Comparison of ENCODE assay signal across 3 cellular contexts in the genomic region with DNA sequence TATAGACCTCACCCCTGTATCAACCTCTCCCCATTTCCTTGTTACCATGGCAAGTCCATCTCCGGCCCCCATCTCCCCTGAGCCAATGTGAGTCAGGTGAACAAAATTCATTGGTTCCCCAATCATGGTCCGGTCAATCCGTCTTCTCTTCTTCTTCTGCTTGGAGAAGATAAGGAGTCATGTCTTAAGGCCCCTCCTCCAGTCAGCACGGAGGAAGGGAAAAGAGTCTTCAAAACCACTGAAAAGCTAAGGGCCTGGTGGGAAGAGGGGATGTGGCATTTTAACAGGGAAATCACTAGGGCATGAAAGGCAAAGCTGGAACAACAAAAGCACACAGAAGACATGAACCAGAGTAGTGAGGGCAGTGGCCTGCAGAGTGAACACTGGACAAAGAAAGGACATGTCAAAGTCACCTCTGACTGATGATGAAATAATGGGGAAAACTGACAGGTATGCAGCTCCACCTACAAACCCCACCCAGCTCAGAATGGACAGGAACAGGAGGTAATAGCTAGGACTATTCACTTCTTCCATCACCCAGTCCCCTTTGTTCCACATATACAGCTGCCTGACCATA.
TF ChIP-seq lines count a peak whose summit lies in the region.

No MANE protein-coding gene starts in this region.

TF ChIP-seq in IMR-90, 13 proteins besides CTCF, POLR2A, EP300 and RAD21:
- TF ChIP-seq CEBPB (IDR thresholded peaks at IDR 0.05; ENCODE audit: low read depth, low read length) (0 out of 2 replicates have a peak, but pooled peaks have one; percentile 18), BHLHE40 (IDR thresholded peaks at IDR 0.05; ENCODE audit: low read depth, low read length) (no peak)

TF ChIP-seq in K562, 482 proteins besides CTCF, POLR2A, EP300 and RAD21 (continues in another document):
- TF ChIP-seq, protein P1, sequence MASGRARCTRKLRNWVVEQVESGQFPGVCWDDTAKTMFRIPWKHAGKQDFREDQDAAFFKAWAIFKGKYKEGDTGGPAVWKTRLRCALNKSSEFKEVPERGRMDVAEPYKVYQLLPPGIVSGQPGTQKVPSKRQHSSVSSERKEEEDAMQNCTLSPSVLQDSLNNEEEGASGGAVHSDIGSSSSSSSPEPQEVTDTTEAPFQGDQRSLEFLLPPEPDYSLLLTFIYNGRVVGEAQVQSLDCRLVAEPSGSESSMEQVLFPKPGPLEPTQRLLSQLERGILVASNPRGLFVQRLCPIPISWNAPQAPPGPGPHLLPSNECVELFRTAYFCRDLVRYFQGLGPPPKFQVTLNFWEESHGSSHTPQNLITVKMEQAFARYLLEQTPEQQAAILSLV (tag; IDR thresholded peaks at IDR 0.05), result peak; percentile 88
- TF ChIP-seq, protein P2, sequence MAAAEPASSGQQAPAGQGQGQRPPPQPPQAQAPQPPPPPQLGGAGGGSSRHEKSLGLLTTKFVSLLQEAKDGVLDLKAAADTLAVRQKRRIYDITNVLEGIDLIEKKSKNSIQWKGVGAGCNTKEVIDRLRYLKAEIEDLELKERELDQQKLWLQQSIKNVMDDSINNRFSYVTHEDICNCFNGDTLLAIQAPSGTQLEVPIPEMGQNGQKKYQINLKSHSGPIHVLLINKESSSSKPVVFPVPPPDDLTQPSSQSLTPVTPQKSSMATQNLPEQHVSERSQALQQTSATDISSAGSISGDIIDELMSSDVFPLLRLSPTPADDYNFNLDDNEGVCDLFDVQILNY (CRISPR knock-in tag; IDR thresholded peaks at IDR 0.05), result 0 out of 2 replicates have a peak, but pooled peaks have one; percentile 15
- no peak for TF ChIP-seq RBM15 (IDR thresholded peaks at IDR 0.05; ENCODE audit: insufficient read depth, low read length)
- peak; percentile 91 for TF ChIP-seq CBFA2T3 (IDR thresholded peaks at IDR 0.05)
- no peak; the same call in none of the 2 replicates for TF ChIP-seq NFRKB (IDR thresholded peaks at IDR 0.05; ENCODE audit: low read depth)
- TF ChIP-seq, protein P3, sequence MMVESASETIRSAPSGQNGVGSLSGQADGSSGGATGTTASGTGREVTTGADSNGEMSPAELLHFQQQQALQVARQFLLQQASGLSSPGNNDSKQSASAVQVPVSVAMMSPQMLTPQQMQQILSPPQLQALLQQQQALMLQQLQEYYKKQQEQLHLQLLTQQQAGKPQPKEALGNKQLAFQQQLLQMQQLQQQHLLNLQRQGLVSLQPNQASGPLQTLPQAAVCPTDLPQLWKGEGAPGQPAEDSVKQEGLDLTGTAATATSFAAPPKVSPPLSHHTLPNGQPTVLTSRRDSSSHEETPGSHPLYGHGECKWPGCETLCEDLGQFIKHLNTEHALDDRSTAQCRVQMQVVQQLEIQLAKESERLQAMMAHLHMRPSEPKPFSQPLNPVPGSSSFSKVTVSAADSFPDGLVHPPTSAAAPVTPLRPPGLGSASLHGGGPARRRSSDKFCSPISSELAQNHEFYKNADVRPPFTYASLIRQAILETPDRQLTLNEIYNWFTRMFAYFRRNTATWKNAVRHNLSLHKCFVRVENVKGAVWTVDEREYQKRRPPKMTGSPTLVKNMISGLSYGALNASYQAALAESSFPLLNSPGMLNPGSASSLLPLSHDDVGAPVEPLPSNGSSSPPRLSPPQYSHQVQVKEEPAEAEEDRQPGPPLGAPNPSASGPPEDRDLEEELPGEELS (CRISPR knock-in tag; IDR thresholded peaks at IDR 0.05; ENCODE audit: borderline replicate concordance), result no peak
- TF ChIP-seq NR1H2 (CRISPR knock-in tag; IDR thresholded peaks at IDR 0.05), result no peak
- TF ChIP-seq NFIX (CRISPR knock-in tag; IDR thresholded peaks at IDR 0.05; ENCODE audit: low read depth), result no peak
- TF ChIP-seq GATAD2B (IDR thresholded peaks at IDR 0.05; ENCODE audit: borderline replicate concordance), result no peak
- TF ChIP-seq, protein P4, sequence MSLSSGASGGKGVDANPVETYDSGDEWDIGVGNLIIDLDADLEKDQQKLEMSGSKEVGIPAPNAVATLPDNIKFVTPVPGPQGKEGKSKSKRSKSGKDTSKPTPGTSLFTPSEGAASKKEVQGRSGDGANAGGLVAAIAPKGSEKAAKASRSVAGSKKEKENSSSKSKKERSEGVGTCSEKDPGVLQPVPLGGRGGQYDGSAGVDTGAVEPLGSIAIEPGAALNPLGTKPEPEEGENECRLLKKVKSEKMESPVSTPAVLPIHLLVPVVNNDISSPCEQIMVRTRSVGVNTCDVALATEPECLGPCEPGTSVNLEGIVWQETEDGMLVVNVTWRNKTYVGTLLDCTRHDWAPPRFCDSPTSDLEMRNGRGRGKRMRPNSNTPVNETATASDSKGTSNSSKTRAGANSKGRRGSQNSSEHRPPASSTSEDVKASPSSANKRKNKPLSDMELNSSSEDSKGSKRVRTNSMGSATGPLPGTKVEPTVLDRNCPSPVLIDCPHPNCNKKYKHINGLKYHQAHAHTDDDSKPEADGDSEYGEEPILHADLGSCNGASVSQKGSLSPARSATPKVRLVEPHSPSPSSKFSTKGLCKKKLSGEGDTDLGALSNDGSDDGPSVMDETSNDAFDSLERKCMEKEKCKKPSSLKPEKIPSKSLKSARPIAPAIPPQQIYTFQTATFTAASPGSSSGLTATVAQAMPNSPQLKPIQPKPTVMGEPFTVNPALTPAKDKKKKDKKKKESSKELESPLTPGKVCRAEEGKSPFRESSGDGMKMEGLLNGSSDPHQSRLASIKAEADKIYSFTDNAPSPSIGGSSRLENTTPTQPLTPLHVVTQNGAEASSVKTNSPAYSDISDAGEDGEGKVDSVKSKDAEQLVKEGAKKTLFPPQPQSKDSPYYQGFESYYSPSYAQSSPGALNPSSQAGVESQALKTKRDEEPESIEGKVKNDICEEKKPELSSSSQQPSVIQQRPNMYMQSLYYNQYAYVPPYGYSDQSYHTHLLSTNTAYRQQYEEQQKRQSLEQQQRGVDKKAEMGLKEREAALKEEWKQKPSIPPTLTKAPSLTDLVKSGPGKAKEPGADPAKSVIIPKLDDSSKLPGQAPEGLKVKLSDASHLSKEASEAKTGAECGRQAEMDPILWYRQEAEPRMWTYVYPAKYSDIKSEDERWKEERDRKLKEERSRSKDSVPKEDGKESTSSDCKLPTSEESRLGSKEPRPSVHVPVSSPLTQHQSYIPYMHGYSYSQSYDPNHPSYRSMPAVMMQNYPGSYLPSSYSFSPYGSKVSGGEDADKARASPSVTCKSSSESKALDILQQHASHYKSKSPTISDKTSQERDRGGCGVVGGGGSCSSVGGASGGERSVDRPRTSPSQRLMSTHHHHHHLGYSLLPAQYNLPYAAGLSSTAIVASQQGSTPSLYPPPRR (CRISPR knock-in tag; IDR thresholded peaks at IDR 0.05; ENCODE audit: borderline replicate concordance), result no peak
- TF ChIP-seq, protein P5, sequence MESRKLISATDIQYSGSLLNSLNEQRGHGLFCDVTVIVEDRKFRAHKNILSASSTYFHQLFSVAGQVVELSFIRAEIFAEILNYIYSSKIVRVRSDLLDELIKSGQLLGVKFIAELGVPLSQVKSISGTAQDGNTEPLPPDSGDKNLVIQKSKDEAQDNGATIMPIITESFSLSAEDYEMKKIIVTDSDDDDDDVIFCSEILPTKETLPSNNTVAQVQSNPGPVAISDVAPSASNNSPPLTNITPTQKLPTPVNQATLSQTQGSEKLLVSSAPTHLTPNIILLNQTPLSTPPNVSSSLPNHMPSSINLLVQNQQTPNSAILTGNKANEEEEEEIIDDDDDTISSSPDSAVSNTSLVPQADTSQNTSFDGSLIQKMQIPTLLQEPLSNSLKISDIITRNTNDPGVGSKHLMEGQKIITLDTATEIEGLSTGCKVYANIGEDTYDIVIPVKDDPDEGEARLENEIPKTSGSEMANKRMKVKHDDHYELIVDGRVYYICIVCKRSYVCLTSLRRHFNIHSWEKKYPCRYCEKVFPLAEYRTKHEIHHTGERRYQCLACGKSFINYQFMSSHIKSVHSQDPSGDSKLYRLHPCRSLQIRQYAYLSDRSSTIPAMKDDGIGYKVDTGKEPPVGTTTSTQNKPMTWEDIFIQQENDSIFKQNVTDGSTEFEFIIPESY (CRISPR knock-in tag; IDR thresholded peaks at IDR 0.05), result no peak

TF ChIP-seq in HEK293T, 16 proteins besides CTCF, POLR2A, EP300 and RAD21:
- no peak for TF ChIP-seq ZNF384 (IDR thresholded peaks at IDR 0.05)
- TF ChIP-seq L3MBTL2 (conservative IDR thresholded peaks at IDR 0.05), result no peak
- no peak for TF ChIP-seq BHLHE40 (IDR thresholded peaks at IDR 0.05; ENCODE audit: borderline replicate concordance)
- TF ChIP-seq CTBP1 (IDR thresholded peaks at IDR 0.05; ENCODE audit: borderline replicate concordance), result no peak
- TF ChIP-seq FOXK2 (IDR thresholded peaks at IDR 0.05), result no peak
- TF ChIP-seq LEF1 (IDR thresholded peaks at IDR 0.05; ENCODE audit: borderline replicate concordance), result no peak
- TF ChIP-seq TARDBP (IDR thresholded peaks at IDR 0.05), result no peak
- TF ChIP-seq NFRKB (IDR thresholded peaks at IDR 0.05), result no peak
- TF ChIP-seq, protein P6, sequence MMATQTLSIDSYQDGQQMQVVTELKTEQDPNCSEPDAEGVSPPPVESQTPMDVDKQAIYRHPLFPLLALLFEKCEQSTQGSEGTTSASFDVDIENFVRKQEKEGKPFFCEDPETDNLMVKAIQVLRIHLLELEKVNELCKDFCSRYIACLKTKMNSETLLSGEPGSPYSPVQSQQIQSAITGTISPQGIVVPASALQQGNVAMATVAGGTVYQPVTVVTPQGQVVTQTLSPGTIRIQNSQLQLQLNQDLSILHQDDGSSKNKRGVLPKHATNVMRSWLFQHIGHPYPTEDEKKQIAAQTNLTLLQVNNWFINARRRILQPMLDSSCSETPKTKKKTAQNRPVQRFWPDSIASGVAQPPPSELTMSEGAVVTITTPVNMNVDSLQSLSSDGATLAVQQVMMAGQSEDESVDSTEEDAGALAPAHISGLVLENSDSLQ (IDR thresholded peaks at IDR 0.05), result no peak
- no peak for TF ChIP-seq SP1 (IDR thresholded peaks at IDR 0.05)
- no peak for TF ChIP-seq SUZ12 (IDR thresholded peaks at IDR 0.05)
